ENCODE assay signal across 16 cellular contexts in the genomic region with DNA sequence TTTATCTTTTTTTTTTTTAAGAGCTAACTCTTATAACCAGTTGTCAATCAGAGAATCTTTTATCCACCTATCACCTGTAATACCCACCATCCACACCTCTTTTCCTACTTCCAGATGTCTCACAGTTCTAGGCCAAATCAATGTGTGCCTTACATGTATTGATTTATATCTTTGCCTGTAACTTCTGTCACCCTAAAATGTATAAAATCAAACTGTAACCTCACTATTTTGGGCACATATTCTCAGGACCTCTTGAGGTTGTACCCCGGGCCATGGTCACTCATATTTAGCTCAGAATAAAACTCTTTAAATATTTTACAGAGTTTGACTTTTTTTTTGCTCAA.
DNase-seq lines count a peak whose midpoint lies in the region; ATAC-seq, FAIRE-seq and TF ChIP-seq lines count a peak whose summit lies in the region.
"Had no signal": no experiment of that assay in that cellular context is flagged by ENCODE, and none has a peak within 500 bp of the region (broad histone marks: within the 10 kb centered on the region; RNA-seq: fewer than 3 reads in every experiment).

No MANE protein-coding gene starts in this region.

- FAIRE-seq in RCC 7860 (lab: Jason Lieb, UNC) = no peak
- FAIRE-seq: GM12892 had no signal

- H3K9ac ChIP-seq in HUES48 (ENCODE audit: low read depth, low read length) = no peak overlapping the region
- no peak overlapping the region for H3K9ac ChIP-seq in iPS-20b (ENCODE audit: low read depth, low read length)

- no peaks in the 10 kb centered on the region for H3K27me3 Mint-ChIP-seq in WTC11 (ENCODE audit: low read depth)

- H3K9me3 Mint-ChIP-seq in WTC11 = peaks cover 29% of the 10 kb centered on the region

- peak overlapping the region; percentile 99 for H3K27ac Mint-ChIP-seq in WTC11
- H3K27ac Mint-ChIP-seq: CD4-positive, alpha-beta memory T cell; HFFc6 had no signal

- H3K4me3 Mint-ChIP-seq in WTC11 = peak overlapping the region; percentile 99
- H3K4me3 Mint-ChIP-seq: CD4-positive, alpha-beta memory T cell; HFFc6 had no signal

- CTCF ChIA-PET in WTC11 (lab: Charles Lee) = no interaction called here

- H3K4me3 ChIP-seq in HUES48 (ENCODE audit: low read depth, low read length) (peak overlapping the region; percentile 35), iPS-20b (ENCODE audit: low read length) (peak overlapping the region; percentile 60), MG63 (no peak overlapping the region)
- H3K4me3 ChIP-seq: HAP-1 had no signal

- peaks cover 94% of the 10 kb centered on the region for H3K36me3 Mint-ChIP-seq in WTC11
- H3K36me3 Mint-ChIP-seq: CD4-positive, alpha-beta memory T cell had no signal

- H3K27ac ChIP-seq in HUES48 (ENCODE audit: low read depth, low read length) = peak overlapping the region; percentile 85
- H3K27ac ChIP-seq in iPS-20b (ENCODE audit: low read length) = no peak overlapping the region

- DNase-seq in WTC11 (ENCODE audit: low spot score) = no peak
- DNase-seq in NCI-H526 treated with DMSO at 0.1 percent for 48 hours (lab: John Stamatoyannopoulos, UW) = no peak
- DNase-seq in RCC 7860 (ENCODE audit: low spot score) = no peak
- DNase-seq in MG63 = no peak
- DNase-seq: C1 segment of cervical spinal cord; Calu3; CD4-positive, alpha-beta memory T cell; COR-L47; DMS53; DMS79 treated with DMSO at 0.1 percent for 48 hours; GF-D8; HFFc6 had no signal

- no peaks in the 10 kb centered on the region for H3K27me3 ChIP-seq in HUES48 (ENCODE audit: control insufficient read depth, insufficient read depth, low read length)
- H3K27me3 ChIP-seq in iPS-20b (ENCODE audit: insufficient read depth, low read length) = no peaks in the 10 kb centered on the region
- H3K27me3 ChIP-seq in MG63 = no peaks in the 10 kb centered on the region

- H3K4me1 ChIP-seq in HUES48 (ENCODE audit: control insufficient read depth, insufficient read depth, low read length) = peaks cover 24% of the 10 kb centered on the region
- peaks cover 11% of the 10 kb centered on the region; the same call in 1 of the 2 replicates for H3K4me1 ChIP-seq in iPS-20b (ENCODE audit: insufficient read depth, low read length)
- H3K4me1 ChIP-seq: HAP-1 had no signal

- H3K36me3 ChIP-seq in HUES48 (ENCODE audit: control insufficient read depth, insufficient read depth, low read length) = peaks cover 64% of the 10 kb centered on the region
- peaks cover 75% of the 10 kb centered on the region for H3K36me3 ChIP-seq in iPS-20b (ENCODE audit: insufficient read depth, low read depth, low read length)
- no peaks in the 10 kb centered on the region for H3K36me3 ChIP-seq in MG63
- H3K36me3 ChIP-seq: HAP-1 had no signal

- H3K9me3 ChIP-seq in HUES48 (ENCODE audit: control insufficient read depth, insufficient read depth, low read length) = no peaks in the 10 kb centered on the region
- H3K9me3 ChIP-seq in iPS-20b (ENCODE audit: insufficient read depth, low read depth, low read length) = no peaks in the 10 kb centered on the region
- H3K9me3 ChIP-seq in MG63 = no peaks in the 10 kb centered on the region
- H3K9me3 ChIP-seq: HAP-1 had no signal

- TF ChIP-seq CTCF in WTC11 (IDR thresholded peaks at IDR 0.05) = no peak

- H3K4me1 Mint-ChIP-seq in WTC11 = peaks cover 63% of the 10 kb centered on the region
- H3K4me1 Mint-ChIP-seq: CD4-positive, alpha-beta memory T cell had no signal

- POLR2A ChIA-PET in WTC11 (lab: Charles Lee) = interaction anchor here (1.1 kb wide), 1 partner anchor 10 kb away, joined by 4 read pairs; no protein-coding TSS in a partner anchor

- ATAC-seq in WTC11 = no peak

TF ChIP-seq in WTC11, 78 proteins besides CTCF, POLR2A, EP300 and RAD21:
- no peak for TF ChIP-seq MXD4 (CRISPR knock-in tag; IDR thresholded peaks at IDR 0.05; ENCODE audit: borderline replicate concordance)
- no peak for TF ChIP-seq HMGA2 (CRISPR knock-in tag; IDR thresholded peaks at IDR 0.05)
- no peak for TF ChIP-seq ZNF416 (CRISPR knock-in tag; IDR thresholded peaks at IDR 0.05)
- TF ChIP-seq, protein P1, sequence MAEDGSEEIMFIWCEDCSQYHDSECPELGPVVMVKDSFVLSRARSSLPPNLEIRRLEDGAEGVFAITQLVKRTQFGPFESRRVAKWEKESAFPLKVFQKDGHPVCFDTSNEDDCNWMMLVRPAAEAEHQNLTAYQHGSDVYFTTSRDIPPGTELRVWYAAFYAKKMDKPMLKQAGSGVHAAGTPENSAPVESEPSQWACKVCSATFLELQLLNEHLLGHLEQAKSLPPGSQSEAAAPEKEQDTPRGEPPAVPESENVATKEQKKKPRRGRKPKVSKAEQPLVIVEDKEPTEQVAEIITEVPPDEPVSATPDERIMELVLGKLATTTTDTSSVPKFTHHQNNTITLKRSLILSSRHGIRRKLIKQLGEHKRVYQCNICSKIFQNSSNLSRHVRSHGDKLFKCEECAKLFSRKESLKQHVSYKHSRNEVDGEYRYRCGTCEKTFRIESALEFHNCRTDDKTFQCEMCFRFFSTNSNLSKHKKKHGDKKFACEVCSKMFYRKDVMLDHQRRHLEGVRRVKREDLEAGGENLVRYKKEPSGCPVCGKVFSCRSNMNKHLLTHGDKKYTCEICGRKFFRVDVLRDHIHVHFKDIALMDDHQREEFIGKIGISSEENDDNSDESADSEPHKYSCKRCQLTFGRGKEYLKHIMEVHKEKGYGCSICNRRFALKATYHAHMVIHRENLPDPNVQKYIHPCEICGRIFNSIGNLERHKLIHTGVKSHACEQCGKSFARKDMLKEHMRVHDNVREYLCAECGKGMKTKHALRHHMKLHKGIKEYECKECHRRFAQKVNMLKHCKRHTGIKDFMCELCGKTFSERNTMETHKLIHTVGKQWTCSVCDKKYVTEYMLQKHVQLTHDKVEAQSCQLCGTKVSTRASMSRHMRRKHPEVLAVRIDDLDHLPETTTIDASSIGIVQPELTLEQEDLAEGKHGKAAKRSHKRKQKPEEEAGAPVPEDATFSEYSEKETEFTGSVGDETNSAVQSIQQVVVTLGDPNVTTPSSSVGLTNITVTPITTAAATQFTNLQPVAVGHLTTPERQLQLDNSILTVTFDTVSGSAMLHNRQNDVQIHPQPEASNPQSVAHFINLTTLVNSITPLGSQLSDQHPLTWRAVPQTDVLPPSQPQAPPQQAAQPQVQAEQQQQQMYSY (CRISPR knock-in tag; IDR thresholded peaks at IDR 0.05) = no peak
- TF ChIP-seq, protein P2, sequence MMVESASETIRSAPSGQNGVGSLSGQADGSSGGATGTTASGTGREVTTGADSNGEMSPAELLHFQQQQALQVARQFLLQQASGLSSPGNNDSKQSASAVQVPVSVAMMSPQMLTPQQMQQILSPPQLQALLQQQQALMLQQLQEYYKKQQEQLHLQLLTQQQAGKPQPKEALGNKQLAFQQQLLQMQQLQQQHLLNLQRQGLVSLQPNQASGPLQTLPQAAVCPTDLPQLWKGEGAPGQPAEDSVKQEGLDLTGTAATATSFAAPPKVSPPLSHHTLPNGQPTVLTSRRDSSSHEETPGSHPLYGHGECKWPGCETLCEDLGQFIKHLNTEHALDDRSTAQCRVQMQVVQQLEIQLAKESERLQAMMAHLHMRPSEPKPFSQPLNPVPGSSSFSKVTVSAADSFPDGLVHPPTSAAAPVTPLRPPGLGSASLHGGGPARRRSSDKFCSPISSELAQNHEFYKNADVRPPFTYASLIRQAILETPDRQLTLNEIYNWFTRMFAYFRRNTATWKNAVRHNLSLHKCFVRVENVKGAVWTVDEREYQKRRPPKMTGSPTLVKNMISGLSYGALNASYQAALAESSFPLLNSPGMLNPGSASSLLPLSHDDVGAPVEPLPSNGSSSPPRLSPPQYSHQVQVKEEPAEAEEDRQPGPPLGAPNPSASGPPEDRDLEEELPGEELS (CRISPR knock-in tag; IDR thresholded peaks at IDR 0.05) = no peak
- no peak for TF ChIP-seq MYBL2 (CRISPR knock-in tag; IDR thresholded peaks at IDR 0.05)
- no peak for TF ChIP-seq JUN (CRISPR knock-in tag; IDR thresholded peaks at IDR 0.05)
